ENCODE assay signal across 16 cellular contexts in genomic region chr14:20882787-20883186, GRCh38. TPM values are rescaled to one million over a fixed set of nuclear protein-coding genes. Genes with fewer than 3 reads are reported as not detected.
"Had no signal": no experiment of that assay in that cellular context is flagged by ENCODE, and none has a peak within 500 bp of the region (broad histone marks: within the 10 kb centered on the region; RNA-seq: fewer than 3 reads in every experiment).

No MANE protein-coding gene starts in this region.

RNA-seq across cellular contexts. Expression of gene RNASE3, which starts 8.4 kb away (rescaled TPM):
- total RNA-seq: naive thymus-derived CD8-positive, alpha-beta T cell; natural killer cell treated with Interleukin-12 subunit alpha and Interleukin-12 subunit beta and Interleukin-15 and Interleukin-18, amount 100 ng/mL, for 72 hours; neural crest cell; omental fat pad; osteocyte; pancreas; prostate gland; pulmonary artery endothelial cell; smooth muscle cell; subcutaneous adipose tissue; temporal lobe; thoracic aorta; thyroid gland; ureter; uterus had no signal
- polyA plus RNA-seq: naive thymus-derived CD8-positive, alpha-beta T cell; pancreas; smooth muscle cell; stomach had no signal
